ENCODE assay signal across 8 cellular contexts in the genomic region with DNA sequence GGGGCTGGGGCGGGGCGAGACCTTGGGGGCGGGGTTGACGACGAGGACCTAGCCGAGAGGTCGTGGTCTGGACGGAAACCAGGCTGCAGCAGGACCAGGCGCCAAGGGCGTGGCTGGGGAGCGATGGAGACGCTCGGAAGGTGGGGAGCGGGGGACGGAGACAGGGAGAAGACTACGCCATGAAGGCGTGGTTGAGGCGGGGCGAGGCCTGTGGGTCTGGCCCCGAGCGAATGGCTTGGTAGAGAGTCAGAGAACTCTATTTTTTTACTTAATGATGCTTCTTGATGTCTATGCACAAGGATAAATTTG. TPM values are rescaled to one million over a fixed set of nuclear protein-coding genes. Genes with fewer than 3 reads are reported as not detected.
DNase-seq lines count a peak whose midpoint lies in the region; ATAC-seq, FAIRE-seq and TF ChIP-seq lines count a peak whose summit lies in the region.

No MANE protein-coding gene starts in this region.

- TF ChIP-seq CTCF in CD14-positive monocyte (IDR thresholded peaks at IDR 0.05): no peak
- no peak for TF ChIP-seq CTCF in bronchial epithelial cell (IDR thresholded peaks at IDR 0.05; ENCODE audit: insufficient read depth, low read length, severe bottlenecking)

- peak overlapping the region; percentile 60 for H3K4me3 ChIP-seq in Jurkat, Clone E6-1 (ENCODE audit: low read length)
- peak overlapping the region; percentile 29 for H3K4me3 ChIP-seq in bronchial epithelial cell (ENCODE audit: low read depth, low read length)

- peak overlapping the region; percentile 93 to 98 (median 96) for H3K27ac Mint-ChIP-seq in CD14-positive monocyte
- peak overlapping the region; percentile 82 to 83 for H3K27ac Mint-ChIP-seq in natural killer cell treated with Interleukin-12 subunit alpha and Interleukin-12 subunit beta and Interleukin-15 and Interleukin-18, amount 100 ng/mL, for 72 hours

- ATAC-seq in natural killer cell treated with Interleukin-12 subunit alpha and Interleukin-12 subunit beta and Interleukin-15 and Interleukin-18, amount 100 ng/mL, for 72 hours: no peak
- no peak for ATAC-seq in HG02759 (IDR thresholded peaks at IDR 0.05; ENCODE audit: unreplicated experiment)

- H3K27me3 ChIP-seq in bronchial epithelial cell (ENCODE audit: control insufficient read depth, insufficient read depth, low read length): no peaks in the 10 kb centered on the region

- peaks cover 20% of the 10 kb centered on the region for H3K4me1 Mint-ChIP-seq in CD14-positive monocyte
- peaks cover 22 to 28% of the 10 kb centered on the region in 2 donors for H3K4me1 Mint-ChIP-seq in natural killer cell treated with Interleukin-12 subunit alpha and Interleukin-12 subunit beta and Interleukin-15 and Interleukin-18, amount 100 ng/mL, for 72 hours (ENCODE audit: low read depth in 2 of 2)

- H3K36me3 Mint-ChIP-seq in CD14-positive monocyte: peaks cover 22 to 35% of the 10 kb centered on the region in 2 donors
- peaks cover 10% of the 10 kb centered on the region for H3K36me3 Mint-ChIP-seq in natural killer cell treated with Interleukin-12 subunit alpha and Interleukin-12 subunit beta and Interleukin-15 and Interleukin-18, amount 100 ng/mL, for 72 hours

- intact Hi-C loops in CD14-positive monocyte (cut with micrococcal nuclease): loop anchor here (1.0 to 10.0 kb wide), 4 partner anchors 16 to 1895 kb away; partner anchors contain the start of genes CTXN1 (in 1 of the 2), MBD3L1 (in 1 of the 2), PIN1 (in 1 of the 2) and SNAPC2 (in 1 of the 2)

- no peaks in the 10 kb centered on the region for H3K36me3 ChIP-seq in bronchial epithelial cell (ENCODE audit: control insufficient read depth, insufficient read depth, low read length)

- H3K27me3 Mint-ChIP-seq in CD14-positive monocyte (ENCODE audit: low read depth in 3 of 3): no peaks in the 10 kb centered on the region
- no peaks in the 10 kb centered on the region for H3K27me3 Mint-ChIP-seq in natural killer cell treated with Interleukin-12 subunit alpha and Interleukin-12 subunit beta and Interleukin-15 and Interleukin-18, amount 100 ng/mL, for 72 hours

- DNase-seq in CD14-positive monocyte (ENCODE audit: low spot score) (no peak), bronchial epithelial cell (ENCODE audit: low read depth) (no peak), D341Med (ENCODE audit: low spot score) (no peak), islet precursor cell (no peak), NCI-H526 (lab: John Stamatoyannopoulos, UW) (no peak)
- no peak for DNase-seq in Jurkat, Clone E6-1 (ENCODE audit: low read depth, low spot score)
- no peak for DNase-seq in natural killer cell treated with Interleukin-12 subunit alpha and Interleukin-12 subunit beta and Interleukin-15 and Interleukin-18, amount 100 ng/mL, for 72 hours (ENCODE audit: low spot score)

- H3K4me3 Mint-ChIP-seq in CD14-positive monocyte: peak overlapping the region; percentile 72 to 80
- H3K4me3 Mint-ChIP-seq in natural killer cell treated with Interleukin-12 subunit alpha and Interleukin-12 subunit beta and Interleukin-15 and Interleukin-18, amount 100 ng/mL, for 72 hours: peak overlapping the region; percentile 89

- H3K9me3 Mint-ChIP-seq in CD14-positive monocyte: peaks cover 8 to 20% (median 12%) of the 10 kb centered on the region in 7 donors
- H3K9me3 Mint-ChIP-seq in natural killer cell treated with Interleukin-12 subunit alpha and Interleukin-12 subunit beta and Interleukin-15 and Interleukin-18, amount 100 ng/mL, for 72 hours: no peaks in the 10 kb centered on the region

- FAIRE-seq in bronchial epithelial cell (lab: Jason Lieb, UNC): no peak

RNA-seq across cellular contexts. Expression of gene FBXL12, which starts 0.7 kb away (rescaled TPM):
- 1 to 10 TPM; 6.6 to 8.1 TPM for polyA plus RNA-seq in CD14-positive monocyte
- 22.3 TPM for polyA plus RNA-seq in Jurkat, Clone E6-1 (2012; ENCODE audit: insufficient read depth, insufficient read length)
- 4.5 and 7.8 TPM in 2 replicates for total RNA-seq in bronchial epithelial cell
- total RNA-seq in natural killer cell treated with Interleukin-12 subunit alpha and Interleukin-12 subunit beta and Interleukin-15 and Interleukin-18, amount 100 ng/mL, for 72 hours: 10 to 100 TPM; 35.5 to 36.0 TPM

RNA-seq across cellular contexts. Expression of gene UBL5, which starts 8.2 kb away (rescaled TPM):
- polyA plus RNA-seq in CD14-positive monocyte: 100 to 1,000 TPM; 728 to 783 TPM
- 803 TPM for polyA plus RNA-seq in Jurkat, Clone E6-1 (2012; ENCODE audit: insufficient read depth, insufficient read length)
- 260 and 314 TPM in 2 replicates for total RNA-seq in bronchial epithelial cell
- 100 to 1,000 TPM; 260 to 346 TPM for total RNA-seq in natural killer cell treated with Interleukin-12 subunit alpha and Interleukin-12 subunit beta and Interleukin-15 and Interleukin-18, amount 100 ng/mL, for 72 hours

RNA-seq across cellular contexts. Expression of gene PIN1, which starts 15.6 kb away (rescaled TPM):
- 10 to 100 TPM; 68.3 to 79.8 TPM for polyA plus RNA-seq in CD14-positive monocyte
- polyA plus RNA-seq in Jurkat, Clone E6-1 (2012; ENCODE audit: insufficient read depth, insufficient read length): 198 TPM
- total RNA-seq in bronchial epithelial cell: 61.3 and 80.6 TPM in 2 replicates
- 10 to 100 TPM; 95.1 to 96.4 TPM for total RNA-seq in natural killer cell treated with Interleukin-12 subunit alpha and Interleukin-12 subunit beta and Interleukin-15 and Interleukin-18, amount 100 ng/mL, for 72 hours

RNA-seq across cellular contexts. Expression of gene ZNF846, which starts 51.0 kb away (rescaled TPM):
- 1 to 10 TPM; 2.5 to 6.5 TPM for polyA plus RNA-seq in CD14-positive monocyte
- polyA plus RNA-seq in Jurkat, Clone E6-1 (2012; ENCODE audit: insufficient read depth, insufficient read length): not detected
- 3.7 and 12.3 TPM in 2 replicates for total RNA-seq in bronchial epithelial cell
- 1 to 10 TPM; 5.7 to 8.3 TPM for total RNA-seq in natural killer cell treated with Interleukin-12 subunit alpha and Interleukin-12 subunit beta and Interleukin-15 and Interleukin-18, amount 100 ng/mL, for 72 hours
